18 cellular contexts compared by ENCODE assay signal in the genomic region with DNA sequence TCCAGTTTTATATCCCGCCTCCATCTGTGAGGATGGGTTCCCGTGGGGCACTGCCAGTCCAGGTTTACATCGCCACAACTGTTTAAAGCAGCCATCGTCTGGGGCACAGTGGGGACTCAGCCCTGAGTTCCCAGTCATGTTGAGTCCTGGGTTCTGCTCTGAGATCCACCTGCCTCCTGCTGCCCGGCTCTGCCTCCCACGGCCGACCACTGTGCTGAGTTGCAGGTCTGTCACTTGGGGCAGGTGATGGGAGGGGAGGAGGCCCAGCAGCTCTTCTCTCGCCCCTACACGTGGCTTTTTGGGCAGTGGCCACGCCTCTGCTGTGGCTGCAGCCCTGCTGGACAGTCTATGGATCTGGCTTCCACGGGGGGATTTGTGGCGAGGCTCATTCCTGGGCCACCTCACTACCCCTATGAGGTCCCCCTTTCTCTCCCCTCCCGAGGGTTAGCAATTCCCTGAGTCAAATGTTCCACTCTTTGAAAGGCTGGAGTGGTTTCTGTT.
DNase-seq lines count a peak whose midpoint lies in the region; ATAC-seq and TF ChIP-seq lines count a peak whose summit lies in the region.
"Had no signal": no experiment of that assay in that cellular context is flagged by ENCODE, and none has a peak within 500 bp of the region (broad histone marks: within the 10 kb centered on the region; RNA-seq: fewer than 3 reads in every experiment).

No MANE protein-coding gene starts in this region.

- no peak overlapping the region for H3K27ac Mint-ChIP-seq in chondrocyte (ENCODE audit: unreplicated experiment)
- H3K27ac Mint-ChIP-seq: dendritic cell treated with granulocyte-macrophage colony-stimulating factor and Interleukin-4, amounts not matched to agents 40 ng/mL and 50 ng/mL, for 4 days; naive thymus-derived CD4-positive, alpha-beta T cell had no signal

- no peak overlapping the region for H3K4me3 Mint-ChIP-seq in chondrocyte (ENCODE audit: unreplicated experiment)
- H3K4me3 Mint-ChIP-seq: dendritic cell treated with granulocyte-macrophage colony-stimulating factor and Interleukin-4, amounts not matched to agents 40 ng/mL and 50 ng/mL, for 4 days; naive thymus-derived CD4-positive, alpha-beta T cell had no signal

- H3K9ac ChIP-seq in BLaER1 treated with 17β-estradiol and CSF1 and Interleukin-3, amounts not matched to agents 10 nM and 100 nM: no peak overlapping the region
- H3K9ac ChIP-seq: parathyroid adenoma had no signal

- ATAC-seq in sciatic nerve: peak; percentile 5
- ATAC-seq in GM21360 (IDR thresholded peaks at IDR 0.05; ENCODE audit: unreplicated experiment): no peak
- ATAC-seq in HG02884 (IDR thresholded peaks at IDR 0.05; ENCODE audit: unreplicated experiment): no peak
- ATAC-seq: GM12878; naive thymus-derived CD4-positive, alpha-beta T cell; Panc1 had no signal

- DNase-seq in chondrocyte (ENCODE audit: low spot score): peak; percentile 58
- DNase-seq in islet precursor cell: peak; percentile 46
- DNase-seq in sciatic nerve (ENCODE audit: low spot score): peak; percentile 56
- no peak for DNase-seq in OCI-M1 (lab: John Stamatoyannopoulos, UW)
- DNase-seq: activated naive CD4-positive, alpha-beta T cell treated with anti-CD3 and anti-CD28 coated beads, Interleukin-2, amount 50 U/mL, for 16 hours; MV-4-11; naive thymus-derived CD4-positive, alpha-beta T cell; NCI-H2171 treated with DMSO at 0.1 percent for 48 hours; NK-92 treated with Interleukin-12 subunit alpha and Interleukin-12 subunit beta, amount 100 ng/mL, for 24 hours had no signal

- no peak overlapping the region for H3K4me3 ChIP-seq in BLaER1 treated with 17β-estradiol and CSF1 and Interleukin-3, amounts not matched to agents 10 nM and 100 nM
- H3K4me3 ChIP-seq: GM12878, SJSA1 had no signal

- H3K4me1 ChIP-seq in BLaER1 treated with 17β-estradiol and CSF1 and Interleukin-3, amounts not matched to agents 10 nM and 100 nM: peaks cover 34 to 78% (median 73%) of the 10 kb centered on the region in 10 experiments
- H3K4me1 ChIP-seq: parathyroid adenoma, SJSA1 had no signal

- H3K27me3 Mint-ChIP-seq in chondrocyte (ENCODE audit: low read depth): peaks cover 9% of the 10 kb centered on the region
- H3K27me3 Mint-ChIP-seq: naive thymus-derived CD4-positive, alpha-beta T cell had no signal

- intact Hi-C loops in sciatic nerve (cut with DNase I): no loop called here

- H3K27ac ChIP-seq in BLaER1 treated with 17β-estradiol and CSF1 and Interleukin-3, amounts not matched to agents 10 nM and 100 nM: no peak overlapping the region
- H3K27ac ChIP-seq: C4-2B, parathyroid adenoma, SJSA1 had no signal

- peaks cover 0 to 65% (median 0%) of the 10 kb centered on the region in 11 experiments; a peak in 9 of 22 replicates for H3K27me3 ChIP-seq in BLaER1 treated with 17β-estradiol and CSF1 and Interleukin-3, amounts not matched to agents 10 nM and 100 nM
- H3K27me3 ChIP-seq: SJSA1 had no signal

- H3K4me2 ChIP-seq in BLaER1 treated with 17β-estradiol and CSF1 and Interleukin-3, amounts not matched to agents 10 nM and 100 nM: peak overlapping the region in 7 of 11 experiments; percentile 44 to 99 (median 95); a peak in 14 of 22 replicates

- no peak for TF ChIP-seq CTCF in chondrocyte (IDR thresholded peaks at IDR 0.05)

- H3K4me1 Mint-ChIP-seq in chondrocyte (ENCODE audit: low read depth): peaks cover 4% of the 10 kb centered on the region

- H3K9me3 Mint-ChIP-seq in chondrocyte (ENCODE audit: low read depth): no peaks in the 10 kb centered on the region
- H3K9me3 Mint-ChIP-seq: dendritic cell treated with granulocyte-macrophage colony-stimulating factor and Interleukin-4, amounts not matched to agents 40 ng/mL and 50 ng/mL, for 4 days had no signal

- H4K20me1 ChIP-seq in BLaER1 treated with 17β-estradiol and CSF1 and Interleukin-3, amounts not matched to agents 10 nM and 100 nM: peaks cover 0 to 48% (median 19%) of the 10 kb centered on the region in 11 experiments; a peak in 16 of 22 replicates

- peaks cover 0 to 18% (median 13%) of the 10 kb centered on the region in 11 experiments; a peak in 15 of 22 replicates for H3K9me3 ChIP-seq in BLaER1 treated with 17β-estradiol and CSF1 and Interleukin-3, amounts not matched to agents 10 nM and 100 nM (replicated peaks in 1 of 11)
- H3K9me3 ChIP-seq: SJSA1 had no signal

- H3K36me3 ChIP-seq in BLaER1 treated with 17β-estradiol and CSF1 and Interleukin-3, amounts not matched to agents 10 nM and 100 nM: peaks cover 0 to 8% (median 0%) of the 10 kb centered on the region in 11 experiments; a peak in 2 of 22 replicates
- H3K36me3 ChIP-seq: SJSA1 had no signal

- no peaks in the 10 kb centered on the region for H3K36me3 Mint-ChIP-seq in chondrocyte (ENCODE audit: low read depth)
- H3K36me3 Mint-ChIP-seq: naive thymus-derived CD4-positive, alpha-beta T cell had no signal
